In the genomic region with DNA sequence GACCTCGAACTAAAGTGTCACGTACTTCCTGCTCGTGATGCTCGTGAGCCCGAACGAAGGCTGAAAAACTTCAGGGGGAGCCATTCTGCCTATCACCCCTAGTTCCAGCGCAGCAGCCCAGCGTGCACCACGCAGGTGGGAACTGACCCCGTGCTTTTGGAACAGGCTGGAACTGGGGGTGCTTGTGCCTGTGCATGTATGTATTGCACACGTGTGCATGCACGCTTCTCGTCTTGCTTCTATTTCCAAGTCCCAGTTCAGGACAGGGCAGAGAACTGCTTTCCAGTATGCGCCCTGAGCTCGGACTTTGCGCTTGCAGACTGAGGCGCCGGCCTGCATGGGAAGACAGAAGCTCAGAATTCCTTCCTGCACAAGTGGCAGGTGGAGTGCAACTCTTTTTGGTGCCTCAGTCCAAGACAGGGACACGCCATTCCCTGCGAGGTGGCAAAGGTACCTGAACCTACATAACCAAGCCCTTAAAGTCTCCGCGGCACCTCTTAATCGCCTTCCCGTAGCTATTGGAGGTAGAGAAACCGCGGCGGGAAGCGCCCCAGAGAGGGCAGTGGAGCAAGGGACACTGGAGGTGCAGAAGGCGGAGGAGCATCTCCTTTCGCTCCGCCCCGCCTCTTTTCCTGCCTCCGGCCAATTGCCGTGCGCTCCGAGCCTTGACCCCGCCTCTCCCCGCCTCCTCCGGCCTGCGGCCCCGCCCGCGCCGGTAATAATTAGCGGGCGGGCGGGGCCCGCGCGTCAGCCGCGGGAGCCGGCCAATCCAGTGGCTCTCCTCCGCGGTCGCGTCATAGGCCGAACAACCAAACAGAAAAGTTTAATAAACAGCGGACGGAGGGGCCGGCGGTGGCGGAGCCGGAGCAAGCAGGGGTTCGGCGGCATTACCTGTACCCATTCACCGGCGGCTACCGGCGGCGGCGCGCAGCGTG, we compare ENCODE assay signal across 8 cellular contexts. TPM values are rescaled to one million over a fixed set of nuclear protein-coding genes. Genes with fewer than 3 reads are reported as not detected.
DNase-seq lines count a peak whose midpoint lies in the region; ATAC-seq lines count a peak whose summit lies in the region.

ZFAND6 (plus strand) TSS at position 826 of the 935 bp plus-strand sequence. CDS start 60,669 bp downstream, outside the sequence.

- no peaks in the 10 kb centered on the region for H3K36me3 Mint-ChIP-seq in IgD-negative memory B cell

- peak; percentile 73 for ATAC-seq in GM21529 (IDR thresholded peaks at IDR 0.05; ENCODE audit: unreplicated experiment)

- H3K27me3 Mint-ChIP-seq in IgD-negative memory B cell = no peaks in the 10 kb centered on the region

- peak; percentile 81 for DNase-seq in DMS153 (lab: John Stamatoyannopoulos, UW)
- peak; percentile 49 for DNase-seq in OCI-M2 (lab: John Stamatoyannopoulos, UW; ENCODE audit: unreplicated experiment)
- DNase-seq in activated T-cell treated with anti-CD3 and anti-CD28 coated beads for 4 hours = peak; percentile 91
- DNase-seq in epithelial cell of prostate (ENCODE audit: low read depth, low spot score) = peak; percentile 52
- peak; percentile 96 for DNase-seq in mucosa of gallbladder (ENCODE audit: low spot score)
- DNase-seq in stimulated activated CD8-positive, alpha-beta memory T cell treated with anti-CD3 and anti-CD28 coated beads, Interleukin-4, amount 100 ng/mL, for 4 hours (ENCODE audit: low read depth in 2 of 2, low spot score in 1 of 2) = peak; percentile 86 to 88

- no peaks in the 10 kb centered on the region for H3K9me3 Mint-ChIP-seq in IgD-negative memory B cell

- H3K4me3 Mint-ChIP-seq in IgD-negative memory B cell = peak within 1 kb of the TSS; percentile 91 to 100 (median 94)

- H3K4me1 Mint-ChIP-seq in IgD-negative memory B cell = peaks cover 26 to 47% (median 28%) of the 10 kb centered on the region in 3 donors

- peak within 1 kb of the TSS; percentile 96 for H3K27ac ChIP-seq in epithelial cell of prostate

- peak within 1 kb of the TSS; percentile 94 to 100 (median 97) for H3K27ac Mint-ChIP-seq in IgD-negative memory B cell

RNA-seq across cellular contexts. Expression of gene ZFAND6, which starts in this region (rescaled TPM):
- 216 TPM for polyA plus RNA-seq in IgD-negative memory B cell
- total RNA-seq in mucosa of gallbladder = 64.5 TPM

Comparison
In these comparisons a context has a peak if more than half of its experiments do, and no peak if none do; other contexts are left out.
1. Peak in every context shown above with its lines: DNase-seq, ATAC-seq and H3K27ac ChIP-seq.